25 cellular contexts compared by ENCODE assay signal in the genomic region with DNA sequence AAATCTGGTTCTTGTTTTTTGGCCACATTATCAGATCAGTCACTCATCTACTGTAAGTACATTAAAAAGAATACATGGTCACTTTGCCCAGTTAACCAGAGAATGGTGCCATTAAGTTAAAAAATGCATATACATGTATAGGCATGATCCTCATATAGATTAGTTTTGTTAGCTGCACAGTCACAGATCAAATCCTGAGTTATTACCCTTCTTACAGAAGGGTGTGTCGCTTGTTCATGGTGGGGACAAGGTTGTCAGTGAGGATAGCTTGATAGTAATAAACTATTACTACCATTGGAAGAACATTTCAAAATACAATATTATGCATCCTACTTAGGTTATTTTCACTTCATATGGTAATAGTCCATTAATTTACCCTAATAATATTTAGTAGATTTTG.
"Had no signal": no experiment of that assay in that cellular context is flagged by ENCODE, and none has a peak within 500 bp of the region (broad histone marks: within the 10 kb centered on the region; RNA-seq: fewer than 3 reads in every experiment).

No MANE protein-coding gene starts in this region.

- DNase-seq: activated CD4-positive, alpha-beta T cell treated with anti-CD3 and anti-CD28 coated beads for 36 hours; activated CD8-positive, alpha-beta memory T cell treated with anti-CD3 and anti-CD28 coated beads, Interleukin-2, amount 10 ng/mL, durations not matched to agents 7 days and 5 days; activated CD8-positive, alpha-beta T cell treated with anti-CD3 and anti-CD28 coated beads, Interleukin-2, amount 10 ng/mL, durations not matched to agents 7 days and 5 days; activated naive CD8-positive, alpha-beta T cell treated with anti-CD3 and anti-CD28 coated beads, Interleukin-2, amount 50 U/mL, for 24 hours; activated T-cell treated with anti-CD3 and anti-CD28 coated beads, Interleukin-2, amount 50 U/mL, for 48 hours; colonic mucosa; effector CD8-positive, alpha-beta T cell; glutamatergic neuron; naive thymus-derived CD4-positive, alpha-beta T cell; pancreas; sigmoid colon; stimulated activated CD4-positive, alpha-beta T cell treated with anti-CD3 and anti-CD28 coated beads, Interleukin-1b, Interleukin-23, amount 100 ng/mL, for 48 hours; stimulated activated CD4-positive, alpha-beta T cell treated with anti-CD3 and anti-CD28 coated beads, Interleukin-4, amount 100 ng/mL, for 4 hours; stimulated activated CD8-positive, alpha-beta memory T cell treated with anti-CD3 and anti-CD28 coated beads, Interleukin-4, amount 100 ng/mL, for 48 hours; stimulated activated naive CD8-positive, alpha-beta T cell treated with anti-CD3 and anti-CD28 coated beads, Interleukin-15, amount 100 ng/mL, for 72 hours; substantia nigra; T-helper 2 cell; upper lobe of left lung had no signal

- H3K27ac Mint-ChIP-seq: activated CD4-positive, alpha-beta T cell treated with anti-CD3 and anti-CD28 coated beads for 36 hours; activated CD8-positive, alpha-beta memory T cell treated with anti-CD3 and anti-CD28 coated beads, Interleukin-2, amount 10 ng/mL, durations not matched to agents 7 days and 5 days; activated CD8-positive, alpha-beta T cell treated with anti-CD3 and anti-CD28 coated beads, Interleukin-2, amount 10 ng/mL, durations not matched to agents 7 days and 5 days; activated naive CD4-positive, alpha-beta T cell treated with anti-CD3 and anti-CD28 coated beads, Interleukin-2, amount 50 U/mL, for 24 hours; activated naive CD8-positive, alpha-beta T cell treated with anti-CD3 and anti-CD28 coated beads, Interleukin-2, amount 50 U/mL, for 24 hours; activated T-helper 2 cell treated with anti-CD3 and anti-CD28 coated beads, Interferon-gamma antibody, Interleukin-2, Interleukin-4, amounts not matched to agents 10 μg/mL and 5 μg/mL and 100 μg/mL, durations not matched to agents 14 hours and 24 hours and 36 hours; naive thymus-derived CD4-positive, alpha-beta T cell; stimulated activated memory B cell treated with anti-CD40 and anti-IgM and Interleukin-4, amounts not matched to agents 10 μg/mL and 1 μg/mL and 100 μg/mL, for 72 hours had no signal

- H3K9me3 Mint-ChIP-seq: activated naive CD4-positive, alpha-beta T cell treated with anti-CD3 and anti-CD28 coated beads, Interleukin-2, amount 50 U/mL, for 24 hours; activated T-helper 2 cell treated with anti-CD3 and anti-CD28 coated beads, Interferon-gamma antibody, Interleukin-2, Interleukin-4, amounts not matched to agents 10 μg/mL and 5 μg/mL and 100 μg/mL, durations not matched to agents 14 hours and 24 hours and 36 hours; central memory CD8-positive, alpha-beta T cell; stimulated activated naive CD8-positive, alpha-beta T cell treated with anti-CD3 and anti-CD28 coated beads, Interleukin-15, amount 100 ng/mL, for 72 hours had no signal

- H3K27me3 Mint-ChIP-seq: activated CD4-positive, alpha-beta T cell treated with anti-CD3 and anti-CD28 coated beads for 36 hours; activated CD8-positive, alpha-beta memory T cell treated with anti-CD3 and anti-CD28 coated beads, Interleukin-2, amount 10 ng/mL, durations not matched to agents 7 days and 5 days; activated naive CD4-positive, alpha-beta T cell treated with anti-CD3 and anti-CD28 coated beads, Interleukin-2, amount 50 U/mL, for 24 hours; activated naive CD8-positive, alpha-beta T cell treated with anti-CD3 and anti-CD28 coated beads, Interleukin-2, amount 50 U/mL, for 24 hours; central memory CD8-positive, alpha-beta T cell; naive thymus-derived CD4-positive, alpha-beta T cell; stimulated activated memory B cell treated with anti-CD40 and anti-IgM and Interleukin-4, amounts not matched to agents 10 μg/mL and 1 μg/mL and 100 μg/mL, for 72 hours; stimulated activated naive CD8-positive, alpha-beta T cell treated with anti-CD3 and anti-CD28 coated beads, Interleukin-15, amount 100 ng/mL, for 72 hours had no signal

- ATAC-seq: activated CD8-positive, alpha-beta memory T cell treated with anti-CD3 and anti-CD28 coated beads, Interleukin-2, amount 10 ng/mL, durations not matched to agents 7 days and 5 days; activated CD8-positive, alpha-beta T cell treated with anti-CD3 and anti-CD28 coated beads, Interleukin-2, amount 10 ng/mL, durations not matched to agents 7 days and 5 days; activated naive CD8-positive, alpha-beta T cell treated with anti-CD3 and anti-CD28 coated beads, Interleukin-2, amount 50 U/mL, for 24 hours; naive thymus-derived CD4-positive, alpha-beta T cell; pancreas; stimulated activated memory B cell treated with anti-CD40 and anti-IgM and Interleukin-4, amounts not matched to agents 10 μg/mL and 1 μg/mL and 100 μg/mL, for 72 hours; stimulated activated naive CD8-positive, alpha-beta T cell treated with anti-CD3 and anti-CD28 coated beads, Interleukin-15, amount 100 ng/mL, for 72 hours had no signal

- H3K9me3 ChIP-seq: colonic mucosa, pancreas, prostate gland, sigmoid colon, upper lobe of left lung had no signal

- H3K36me3 Mint-ChIP-seq: activated CD8-positive, alpha-beta memory T cell treated with anti-CD3 and anti-CD28 coated beads, Interleukin-2, amount 10 ng/mL, durations not matched to agents 7 days and 5 days had no signal

- H3K4me3 ChIP-seq: colonic mucosa, pancreas, prostate gland, sigmoid colon, smooth muscle cell, upper lobe of left lung had no signal

- H3K27ac ChIP-seq: colonic mucosa, epithelial cell of prostate, pancreas, prostate gland, sigmoid colon, upper lobe of left lung had no signal

- H3K4me3 Mint-ChIP-seq: activated CD4-positive, alpha-beta T cell treated with anti-CD3 and anti-CD28 coated beads for 36 hours; activated CD8-positive, alpha-beta memory T cell treated with anti-CD3 and anti-CD28 coated beads, Interleukin-2, amount 10 ng/mL, durations not matched to agents 7 days and 5 days; activated CD8-positive, alpha-beta T cell treated with anti-CD3 and anti-CD28 coated beads, Interleukin-2, amount 10 ng/mL, durations not matched to agents 7 days and 5 days; activated naive CD4-positive, alpha-beta T cell treated with anti-CD3 and anti-CD28 coated beads, Interleukin-2, amount 50 U/mL, for 24 hours; activated naive CD8-positive, alpha-beta T cell treated with anti-CD3 and anti-CD28 coated beads, Interleukin-2, amount 50 U/mL, for 24 hours; central memory CD8-positive, alpha-beta T cell; naive thymus-derived CD4-positive, alpha-beta T cell; stimulated activated memory B cell treated with anti-CD40 and anti-IgM and Interleukin-4, amounts not matched to agents 10 μg/mL and 1 μg/mL and 100 μg/mL, for 72 hours; stimulated activated naive CD8-positive, alpha-beta T cell treated with anti-CD3 and anti-CD28 coated beads, Interleukin-15, amount 100 ng/mL, for 72 hours had no signal

- H3K36me3 ChIP-seq: colonic mucosa, pancreas, prostate gland, sigmoid colon, upper lobe of left lung had no signal

- H3K27me3 ChIP-seq: colonic mucosa, pancreas, sigmoid colon, upper lobe of left lung had no signal
